8 cellular contexts compared by ENCODE assay signal in the genomic region with DNA sequence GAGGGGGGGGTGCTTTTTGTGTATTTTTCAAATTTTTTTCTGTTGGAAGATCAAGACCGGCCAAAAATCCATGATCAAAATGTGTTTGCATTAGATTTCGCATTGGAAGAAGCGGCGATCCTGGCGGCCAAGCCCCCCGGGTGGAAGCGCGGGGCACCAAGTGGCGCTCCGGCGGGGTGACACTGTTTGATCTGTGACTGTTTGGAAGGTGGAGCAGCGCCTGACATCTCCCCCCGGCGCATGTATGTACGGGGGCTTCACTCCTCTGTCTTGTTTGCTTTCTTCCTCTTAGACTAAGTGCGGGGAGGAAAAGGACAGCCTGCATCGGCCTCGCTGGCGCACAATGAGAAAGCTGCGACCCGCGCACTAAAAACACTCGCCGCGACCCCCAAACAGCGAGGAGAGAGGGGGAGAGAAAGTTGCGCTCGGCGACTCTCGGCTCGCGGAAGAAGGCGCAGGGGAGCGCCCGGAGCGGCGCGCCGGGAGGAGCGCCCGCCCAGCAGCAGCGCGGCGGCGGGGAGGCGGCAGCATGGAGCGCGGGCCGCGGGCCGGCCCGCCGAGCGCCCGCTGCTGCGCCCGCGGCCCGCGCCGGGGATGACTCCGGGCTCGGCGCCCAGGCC. TPM values are rescaled to one million over a fixed set of nuclear protein-coding genes. Genes with fewer than 3 reads are reported as not detected.
DNase-seq lines count a peak whose midpoint lies in the region; ATAC-seq and TF ChIP-seq lines count a peak whose summit lies in the region.

No MANE protein-coding gene starts in this region.

- WGBS in lung, 2 donors, result 1% methylated on average over 38 to 64 of the region's 64 CpGs

- no peaks in the 10 kb centered on the region for H3K27me3 ChIP-seq in breast epithelium
- no peaks in the 10 kb centered on the region for H3K27me3 ChIP-seq in lung (ENCODE audit: control insufficient read depth, insufficient read depth)
- no peaks in the 10 kb centered on the region for H3K27me3 ChIP-seq in upper lobe of right lung

- H3K4me3 ChIP-seq in breast epithelium (peak overlapping the region; percentile 90 to 94 (median 93)), lung (peak overlapping the region; percentile 78), upper lobe of right lung (peak overlapping the region; percentile 84)

- in situ Hi-C loops in GM13976 (cut with MboI; ENCODE audit: low sequenced_read_pairs, unreplicated experiment), result no loop called here

- peak; percentile 3 for DNase-seq in A172 (ENCODE audit: low spot score)
- DNase-seq in GM13976 (ENCODE audit: low spot score), result peak; percentile 65
- DNase-seq in RKO (ENCODE audit: low spot score), result peak; percentile 34
- no peak for DNase-seq in breast epithelium (ENCODE audit: low spot score in 2 of 2)
- DNase-seq in lung (ENCODE audit: low spot score), result no peak
- no peak for DNase-seq in upper lobe of right lung
- DNase-seq in GOT3 (lab: John Stamatoyannopoulos, UW), result no peak

- intact Hi-C loops in breast epithelium (cut with DNase I; ENCODE audit: low total_unique reads), result no loop called here
- intact Hi-C loops in upper lobe of right lung (cut with DNase I), result no loop called here

- no peak for ATAC-seq in lung (ENCODE audit: insufficient read depth, low FRiP score)
- ATAC-seq in upper lobe of right lung, result no peak
- no peak for ATAC-seq in HG03469 (IDR thresholded peaks at IDR 0.05; ENCODE audit: unreplicated experiment)

- H3K9me3 ChIP-seq in breast epithelium (no peaks in the 10 kb centered on the region), lung (ENCODE audit: control insufficient read depth in 2 of 2, insufficient read depth in 1 of 2, low read length in 1 of 2) (no peaks in the 10 kb centered on the region), upper lobe of right lung (no peaks in the 10 kb centered on the region)

- no peak for TF ChIP-seq POLR2A in breast epithelium (IDR thresholded peaks at IDR 0.05)

- H3K4me1 ChIP-seq in breast epithelium (peaks cover 0 to 3% of the 10 kb centered on the region in 2 donors), lung (ENCODE audit: control insufficient read depth in 2 of 2, insufficient read depth in 2 of 2, low read length in 2 of 2) (peaks cover 9 to 10% of the 10 kb centered on the region in 2 donors), upper lobe of right lung (peaks cover 53% of the 10 kb centered on the region)

- TF ChIP-seq CTCF in GM13976 (IDR thresholded peaks at IDR 0.05; ENCODE audit: borderline replicate concordance, control extremely low read depth, extremely low read depth, insufficient read depth, missing control alignments), result no peak
- no peak for TF ChIP-seq CTCF in breast epithelium (IDR thresholded peaks at IDR 0.05)
- no peak for TF ChIP-seq CTCF in lung (IDR thresholded peaks at IDR 0.05; ENCODE audit: control extremely low read depth, extremely low read depth)
- no peak for TF ChIP-seq CTCF in upper lobe of right lung (IDR thresholded peaks at IDR 0.05)

- H3K36me3 ChIP-seq in breast epithelium (no peaks in the 10 kb centered on the region), lung (ENCODE audit: control insufficient read depth in 2 of 2, insufficient read depth in 2 of 2, low read length in 2 of 2) (no peaks in the 10 kb centered on the region), upper lobe of right lung (no peaks in the 10 kb centered on the region)

- H3K27ac ChIP-seq in breast epithelium, result peak overlapping the region; percentile 91 to 95
- peak overlapping the region; percentile 94 to 99 for H3K27ac ChIP-seq in lung (ENCODE audit: low read depth in 1 of 2, low read length in 1 of 2)
- H3K27ac ChIP-seq in upper lobe of right lung, result peak overlapping the region; percentile 98

RNA-seq across cellular contexts. Expression of a gene that starts 0.5 kb away (rescaled TPM):
- total RNA-seq in A172 (2014; rRNA removed; shearing (Covaris generic)), result 2.2 and 2.7 TPM in 2 replicates
- total RNA-seq in breast epithelium (10 to 100 TPM; 12.3 to 18.3 (median 16.4) TPM), lung (10 to 100 TPM; 14.7 to 19.9 TPM), upper lobe of right lung (17.3 TPM)
- 1 to 10 TPM; 6.2 to 7.7 TPM for polyA plus RNA-seq in lung

RNA-seq across cellular contexts. Expression of a gene that starts 2.2 kb away (rescaled TPM):
- total RNA-seq in A172 (2014; rRNA removed; shearing (Covaris generic)), result 7.6 and 7.9 TPM in 2 replicates
- 10 to 100 TPM; 21.3 to 32.9 (median 22.9) TPM for total RNA-seq in breast epithelium
- 10 to 100 TPM; 21.7 to 22.2 TPM for total RNA-seq in lung
- polyA plus RNA-seq in lung, result 10 to 100 TPM; 10.1 to 21.2 TPM
- total RNA-seq in upper lobe of right lung, result 27.7 TPM

Comparison
In these comparisons a context has a peak if more than half of its experiments do, and no peak if none do; other contexts are left out.
1. DNase-seq: peak in A172 (single experiment), GM13976 (single experiment) and RKO (single experiment); none in breast epithelium (0 of 2), lung (single experiment), upper lobe of right lung (single experiment) and GOT3 (single experiment).
2. Peak in every context shown above with its lines, with median percentiles within 50 percentile points of each other: H3K27ac ChIP-seq and H3K4me3 ChIP-seq.